Comparison of ENCODE assay signal across 7 cellular contexts in the genomic region with DNA sequence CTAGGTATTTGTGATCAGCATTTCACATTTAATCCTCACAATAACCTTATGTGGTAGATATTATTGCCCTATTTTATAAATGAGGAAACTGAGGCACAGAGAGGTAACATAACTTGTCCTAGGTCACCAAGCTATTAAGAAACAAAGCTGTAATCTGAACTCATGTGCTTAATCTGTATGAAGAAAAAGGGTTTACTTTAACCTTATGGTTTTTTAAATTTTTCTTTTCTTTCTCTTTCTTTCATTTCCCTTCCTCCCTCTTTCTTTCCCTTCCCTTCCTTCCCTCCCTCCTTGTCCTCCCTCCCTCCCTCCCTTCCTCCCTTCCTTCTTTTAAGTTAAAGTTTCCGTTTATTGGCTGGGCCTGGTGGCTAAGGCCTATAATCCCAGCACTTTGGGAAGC.
"Had no signal": no experiment of that assay in that cellular context is flagged by ENCODE, and none has a peak within 500 bp of the region (broad histone marks: within the 10 kb centered on the region; RNA-seq: fewer than 3 reads in every experiment).

No MANE protein-coding gene starts in this region.

- H3K4me3 Mint-ChIP-seq: IgD-negative memory B cell had no signal

- H3K27me3 Mint-ChIP-seq: IgD-negative memory B cell had no signal

- H3K4me3 ChIP-seq: K562 had no signal

- DNase-seq: IMR-90, KBM-7, KG1 had no signal

- H3K27ac Mint-ChIP-seq: IgD-negative memory B cell had no signal

- H3K27ac ChIP-seq: HL-60 had no signal

- H3K4me1 Mint-ChIP-seq: IgD-negative memory B cell had no signal

- ATAC-seq: K562 had no signal

- FAIRE-seq: HTR-8/SVneo had no signal
